ENCODE assay signal across 19 cellular contexts in genomic region chrX:137424679-137425078, GRCh38.
"Had no signal": no experiment of that assay in that cellular context is flagged by ENCODE, and none has a peak within 500 bp of the region (broad histone marks: within the 10 kb centered on the region; RNA-seq: fewer than 3 reads in every experiment).

No MANE protein-coding gene starts in this region.

- H3K4me3 ChIP-seq: body of pancreas, coronary artery, pancreas, thyroid gland, uterus had no signal

- H3K27ac Mint-ChIP-seq: activated CD4-positive, alpha-beta memory T cell treated with anti-CD3 and anti-CD28 coated beads for 36 hours; activated CD4-positive, alpha-beta T cell treated with anti-CD3 and anti-CD28 coated beads for 36 hours; activated CD8-positive, alpha-beta memory T cell treated with anti-CD3 and anti-CD28 coated beads, Interleukin-2, amount 10 ng/mL, durations not matched to agents 7 days and 5 days; activated naive CD4-positive, alpha-beta T cell treated with anti-CD3 and anti-CD28 coated beads, Interleukin-2, amount 50 U/mL, for 24 hours; stimulated activated memory B cell treated with anti-CD40 and anti-IgM and Interleukin-4, amounts not matched to agents 10 μg/mL and 1 μg/mL and 100 μg/mL, for 72 hours; T-helper 17 cell had no signal

- H3K36me3 Mint-ChIP-seq: activated CD8-positive, alpha-beta memory T cell treated with anti-CD3 and anti-CD28 coated beads, Interleukin-2, amount 10 ng/mL, durations not matched to agents 7 days and 5 days; activated naive CD4-positive, alpha-beta T cell treated with anti-CD3 and anti-CD28 coated beads, Interleukin-2, amount 50 U/mL, for 24 hours; stimulated activated memory B cell treated with anti-CD40 and anti-IgM and Interleukin-4, amounts not matched to agents 10 μg/mL and 1 μg/mL and 100 μg/mL, for 72 hours had no signal

- H3K4me1 Mint-ChIP-seq: central memory CD8-positive, alpha-beta T cell; stimulated activated memory B cell treated with anti-CD40 and anti-IgM and Interleukin-4, amounts not matched to agents 10 μg/mL and 1 μg/mL and 100 μg/mL, for 72 hours had no signal

- H3K36me3 ChIP-seq: pancreas, thyroid gland, uterus, WERI-Rb-1 had no signal

- H3K9me3 ChIP-seq: body of pancreas, pancreas, thyroid gland, uterus had no signal

- H3K27ac ChIP-seq: body of pancreas, coronary artery, pancreas, thyroid gland, uterus, WERI-Rb-1 had no signal

- H3K9me3 Mint-ChIP-seq: activated CD4-positive, alpha-beta memory T cell treated with anti-CD3 and anti-CD28 coated beads for 36 hours; activated naive CD4-positive, alpha-beta T cell treated with anti-CD3 and anti-CD28 coated beads, Interleukin-2, amount 50 U/mL, for 24 hours; central memory CD8-positive, alpha-beta T cell; stimulated activated memory B cell treated with anti-CD40 and anti-IgM and Interleukin-4, amounts not matched to agents 10 μg/mL and 1 μg/mL and 100 μg/mL, for 72 hours had no signal

- H3K4me3 Mint-ChIP-seq: activated CD4-positive, alpha-beta memory T cell treated with anti-CD3 and anti-CD28 coated beads for 36 hours; activated CD4-positive, alpha-beta T cell treated with anti-CD3 and anti-CD28 coated beads for 36 hours; activated CD8-positive, alpha-beta memory T cell treated with anti-CD3 and anti-CD28 coated beads, Interleukin-2, amount 10 ng/mL, durations not matched to agents 7 days and 5 days; activated naive CD4-positive, alpha-beta T cell treated with anti-CD3 and anti-CD28 coated beads, Interleukin-2, amount 50 U/mL, for 24 hours; central memory CD8-positive, alpha-beta T cell; stimulated activated memory B cell treated with anti-CD40 and anti-IgM and Interleukin-4, amounts not matched to agents 10 μg/mL and 1 μg/mL and 100 μg/mL, for 72 hours; T-helper 17 cell had no signal

- ATAC-seq: activated CD4-positive, alpha-beta T cell treated with anti-CD3 and anti-CD28 coated beads for 36 hours; activated CD8-positive, alpha-beta memory T cell treated with anti-CD3 and anti-CD28 coated beads, Interleukin-2, amount 10 ng/mL, durations not matched to agents 7 days and 5 days; body of pancreas; pancreas; stimulated activated memory B cell treated with anti-CD40 and anti-IgM and Interleukin-4, amounts not matched to agents 10 μg/mL and 1 μg/mL and 100 μg/mL, for 72 hours; T-helper 17 cell had no signal

- DNase-seq: activated CD4-positive, alpha-beta memory T cell treated with anti-CD3 and anti-CD28 coated beads for 36 hours; activated CD4-positive, alpha-beta T cell treated with anti-CD3 and anti-CD28 coated beads for 36 hours; activated CD8-positive, alpha-beta memory T cell treated with anti-CD3 and anti-CD28 coated beads, Interleukin-2, amount 10 ng/mL, durations not matched to agents 7 days and 5 days; activated T-cell treated with anti-CD3 and anti-CD28 coated beads, Interleukin-2, amount 50 U/mL, for 1 hour; amniotic stem cell; body of pancreas; effector CD4-positive, alpha-beta T cell; foreskin fibroblast; hypothalamus; pancreas; stimulated activated CD4-positive, alpha-beta T cell treated with anti-CD3 and anti-CD28 coated beads, Interleukin-2, amount 100 ng/mL, for 48 hours; T-helper 17 cell; thyroid gland; uterus; WERI-Rb-1 had no signal

- H3K4me1 ChIP-seq: uterus had no signal
